ENCODE assay signal across 1 cellular context in genomic region chr6:45655630-45656422, GRCh38.
A peak's percentile ranks its signal among the peaks of the same experiment; 100 is the strongest.
TF ChIP-seq lines count a peak whose summit lies in the region.

No MANE protein-coding gene starts in this region.

TF ChIP-seq in SK-N-SH, 30 proteins besides CTCF, POLR2A, EP300 and RAD21 (continued from another document):
- TF ChIP-seq REST (IDR thresholded peaks at IDR 0.05; ENCODE audit: low read depth, low read length) (peak; percentile 78), ELF1 (IDR thresholded peaks at IDR 0.05) (no peak), JUND (IDR thresholded peaks at IDR 0.05) (peak; percentile 89), GATA2 (CRISPR knock-in tag; IDR thresholded peaks at IDR 0.05) (no peak), RFX5 (IDR thresholded peaks at IDR 0.05; ENCODE audit: low read length) (no peak), FOXJ3 (CRISPR knock-in tag; IDR thresholded peaks at IDR 0.05) (no peak), YY1 (IDR thresholded peaks at IDR 0.05; ENCODE audit: low read depth) (no peak; the same call in 1 of the 2 replicates), RXRA (IDR thresholded peaks at IDR 0.05; ENCODE audit: borderline replicate concordance, low read depth) (peak; percentile 91), NRF1 (IDR thresholded peaks at IDR 0.05; ENCODE audit: low read depth, low read length) (no peak)
TF ChIP-seq in SK-N-SH: peak in this region for 11.
